In genomic region chr15:100653608-100654007, GRCh38 we compare ENCODE assay signal across 14 cellular contexts. TPM values are rescaled to one million over a fixed set of nuclear protein-coding genes. Genes with fewer than 3 reads are reported as not detected.
A peak's percentile ranks its signal among the peaks of the same experiment; 100 is the strongest.
DNase-seq lines count a peak whose midpoint lies in the region; ATAC-seq and TF ChIP-seq lines count a peak whose summit lies in the region.
"Had no signal": no experiment of that assay in that cellular context is flagged by ENCODE, and none has a peak within 500 bp of the region (broad histone marks: within the 10 kb centered on the region; RNA-seq: fewer than 3 reads in every experiment).

No MANE protein-coding gene starts in this region.

- no peaks in the 10 kb centered on the region for H3K27me3 ChIP-seq in left ventricle myocardium inferior (ENCODE audit: low read depth)
- no peaks in the 10 kb centered on the region for H3K27me3 ChIP-seq in right atrium auricular region
- H3K27me3 ChIP-seq: BE2C had no signal

- DNase-seq in left ventricle myocardium inferior (no peak), right atrium auricular region (ENCODE audit: low spot score) (no peak), fibroblast of the aortic adventitia (ENCODE audit: low read depth) (peak; percentile 21), NCI-H2029 treated with DMSO at 0.1 percent for 48 hours (lab: John Stamatoyannopoulos, UW) (no peak), DMS 273 (lab: John Stamatoyannopoulos, UW; ENCODE audit: unreplicated experiment) (no peak)
- DNase-seq: BE2C, Caco-2, DMS53, HCEC 1CT, HFFc6 had no signal

- H3K9me3 Mint-ChIP-seq in nephron, result no peaks in the 10 kb centered on the region
- H3K9me3 Mint-ChIP-seq: CD8-positive, alpha-beta T cell; HFFc6 had no signal

- H3K27ac ChIP-seq in left ventricle myocardium inferior (replicated peaks), result peak overlapping the region; percentile 20
- H3K27ac ChIP-seq in right atrium auricular region, result no peak overlapping the region
- H3K27ac ChIP-seq: C4-2B had no signal

- intact Hi-C loops in left ventricle myocardium inferior (cut with micrococcal nuclease), result no loop called here

- H3K36me3 Mint-ChIP-seq in nephron (ENCODE audit: low read depth), result peaks cover 3% of the 10 kb centered on the region

- peaks cover 31% of the 10 kb centered on the region for H3K4me1 Mint-ChIP-seq in nephron

- H3K27me3 Mint-ChIP-seq in nephron (ENCODE audit: low read depth), result peaks cover 4% of the 10 kb centered on the region

- H3K9me3 ChIP-seq in left ventricle myocardium inferior (replicated peaks) (no peaks in the 10 kb centered on the region), right atrium auricular region (no peaks in the 10 kb centered on the region)
- H3K9me3 ChIP-seq: BE2C, Caco-2 had no signal

- H3K27ac Mint-ChIP-seq in nephron, result peak overlapping the region; percentile 17 to 77 (median 28)
- H3K27ac Mint-ChIP-seq: CD8-positive, alpha-beta T cell; HFFc6 had no signal

- H3K4me3 Mint-ChIP-seq in nephron, result no peak overlapping the region
- H3K4me3 Mint-ChIP-seq: CD8-positive, alpha-beta T cell; HFFc6 had no signal

- TF ChIP-seq CTCF in left ventricle myocardium inferior (IDR thresholded peaks at IDR 0.05; ENCODE audit: borderline replicate concordance) (no peak), right atrium auricular region (IDR thresholded peaks at IDR 0.05) (no peak), fibroblast of the aortic adventitia (IDR thresholded peaks at IDR 0.05; ENCODE audit: insufficient read depth, low read length) (no peak), nephron (IDR thresholded peaks at IDR 0.05; ENCODE audit: unreplicated experiment in 3 of 3) (no peak)

- peaks cover 6% of the 10 kb centered on the region for H3K36me3 ChIP-seq in left ventricle myocardium inferior
- peaks cover 3% of the 10 kb centered on the region for H3K36me3 ChIP-seq in right atrium auricular region
- H3K36me3 ChIP-seq: BE2C had no signal

- no peak for ATAC-seq in HG02870 (IDR thresholded peaks at IDR 0.05; ENCODE audit: unreplicated experiment)
- ATAC-seq: CD8-positive, alpha-beta T cell had no signal

- H3K4me1 ChIP-seq in left ventricle myocardium inferior, result peaks cover 16% of the 10 kb centered on the region
- no peaks in the 10 kb centered on the region for H3K4me1 ChIP-seq in right atrium auricular region
- H3K4me1 ChIP-seq: BE2C, Caco-2 had no signal

- H3K4me3 ChIP-seq in left ventricle myocardium inferior (no peak overlapping the region), right atrium auricular region (no peak overlapping the region), fibroblast of the aortic adventitia (ENCODE audit: low read depth, low read length) (no peak overlapping the region)

RNA-seq across cellular contexts. Expression of gene ASB7, which starts 51.2 kb away (rescaled TPM):
- total RNA-seq in left ventricle myocardium inferior (4.6 TPM), right atrium auricular region (1 to 10 TPM; 5.5 to 6.2 TPM), fibroblast of the aortic adventitia (ENCODE audit: low replicate concordance) (11.9 and 13.8 TPM in 2 replicates)

RNA-seq across cellular contexts. Expression of gene LINS1, which starts 51.6 kb away (rescaled TPM):
- total RNA-seq in left ventricle myocardium inferior (9.3 TPM), right atrium auricular region (1 to 10 TPM; 8.8 to 8.9 TPM), fibroblast of the aortic adventitia (ENCODE audit: low replicate concordance) (11.2 and 25.8 TPM in 2 replicates)
